In the genomic region with DNA sequence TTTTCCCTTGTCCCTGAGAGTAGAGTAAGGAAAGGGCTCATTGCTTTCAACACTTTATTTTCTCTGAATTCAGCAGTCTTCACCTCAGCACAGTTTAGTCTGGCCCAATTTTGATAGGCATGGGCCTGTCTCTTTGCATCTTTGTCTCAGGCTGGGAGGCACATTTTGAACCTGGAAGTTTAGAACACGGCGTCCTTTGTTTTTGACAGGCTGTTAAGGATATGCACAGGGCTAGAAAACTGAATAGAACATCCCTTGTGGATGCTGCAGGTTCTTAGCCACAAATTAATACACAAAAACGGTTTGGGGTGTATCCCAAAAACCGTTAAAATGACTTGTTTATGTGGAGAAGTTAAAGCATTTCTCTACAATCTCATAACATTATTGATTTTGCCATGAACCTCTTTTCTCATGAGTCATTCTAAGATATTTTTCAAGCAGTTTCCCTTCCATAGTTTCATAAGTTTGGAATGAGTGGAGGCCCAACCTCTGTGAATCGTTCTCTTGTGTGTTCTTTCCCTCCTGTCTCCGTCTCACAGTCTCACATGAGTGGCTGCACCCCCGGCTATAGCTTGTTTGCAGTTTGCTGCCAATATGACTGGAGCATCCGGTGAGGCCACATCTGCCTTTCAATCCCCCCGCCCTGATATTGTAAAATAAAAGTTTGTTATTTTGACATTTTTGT, we compare ENCODE assay signal across 15 cellular contexts.
DNase-seq lines count a peak whose midpoint lies in the region; FAIRE-seq and TF ChIP-seq lines count a peak whose summit lies in the region.
"Had no signal": no experiment of that assay in that cellular context is flagged by ENCODE, and none has a peak within 500 bp of the region (broad histone marks: within the 10 kb centered on the region; RNA-seq: fewer than 3 reads in every experiment).

No MANE protein-coding gene starts in this region.

- DNase-seq in HS-27A (ENCODE audit: low read depth) (peak; percentile 67), amniotic stem cell (lab: John Stamatoyannopoulos, UW) (peak; percentile 63), foreskin fibroblast (peak; percentile 75 to 86), urothelium cell line (ENCODE audit: low spot score) (peak; percentile 50), frontal cortex (ENCODE audit: low spot score in 2 of 2) (no peak), NCI-H2029 (lab: John Stamatoyannopoulos, UW) (no peak)
- DNase-seq in activated naive CD4-positive, alpha-beta T cell treated with anti-CD3 and anti-CD28 coated beads for 36 hours, result no peak
- DNase-seq: activated gamma-delta T cell treated with Interleukin-2 at 50 U/mL for 16 hours, NCI-H2171, stomach had no signal

- H3K9me3 Mint-ChIP-seq in activated naive CD4-positive, alpha-beta T cell treated with anti-CD3 and anti-CD28 coated beads for 36 hours, result no peaks in the 10 kb centered on the region
- H3K9me3 Mint-ChIP-seq: central memory CD8-positive, alpha-beta T cell; memory B cell; neural progenitor cell had no signal

- H3K36me3 Mint-ChIP-seq in activated naive CD4-positive, alpha-beta T cell treated with anti-CD3 and anti-CD28 coated beads for 36 hours (ENCODE audit: low read depth), result no peaks in the 10 kb centered on the region
- H3K36me3 Mint-ChIP-seq: memory B cell, neural progenitor cell had no signal

- no peaks in the 10 kb centered on the region for H3K4me1 Mint-ChIP-seq in activated naive CD4-positive, alpha-beta T cell treated with anti-CD3 and anti-CD28 coated beads for 36 hours (ENCODE audit: low read depth)
- H3K4me1 Mint-ChIP-seq: central memory CD8-positive, alpha-beta T cell; memory B cell had no signal

- peaks cover 2% of the 10 kb centered on the region for H3K27me3 Mint-ChIP-seq in activated naive CD4-positive, alpha-beta T cell treated with anti-CD3 and anti-CD28 coated beads for 36 hours (ENCODE audit: low read depth)

- no peak for TF ChIP-seq CTCF in foreskin fibroblast (IDR thresholded peaks at IDR 0.05; ENCODE audit: low read depth, low read length)

- intact Hi-C loops in activated naive CD4-positive, alpha-beta T cell treated with anti-CD3 and anti-CD28 coated beads for 36 hours (cut with micrococcal nuclease), result no loop called here

- no peak overlapping the region for H3K4me3 Mint-ChIP-seq in activated naive CD4-positive, alpha-beta T cell treated with anti-CD3 and anti-CD28 coated beads for 36 hours
- H3K4me3 Mint-ChIP-seq: central memory CD8-positive, alpha-beta T cell; memory B cell; neural progenitor cell had no signal

- H3K27ac Mint-ChIP-seq in activated naive CD4-positive, alpha-beta T cell treated with anti-CD3 and anti-CD28 coated beads for 36 hours, result no peak overlapping the region
- H3K27ac Mint-ChIP-seq: memory B cell, neural progenitor cell had no signal

- H3K4me3 ChIP-seq in foreskin fibroblast (ENCODE audit: low read depth in 1 of 2, low read length in 2 of 2), result no peak overlapping the region
- H3K4me3 ChIP-seq: neural progenitor cell, SK-N-MC, skin epidermis, stomach had no signal

- CTCF ChIA-PET in activated naive CD4-positive, alpha-beta T cell treated with anti-CD3 and anti-CD28 coated beads for 36 hours (lab: Charles Lee), result interaction anchor here (1.2 kb wide), 1 partner anchor 62 kb away, joined by 3 read pairs; no protein-coding TSS in a partner anchor

- FAIRE-seq in urothelium cell line (lab: Jason Lieb, UNC), result peak; percentile 5
- no peak for FAIRE-seq in frontal cortex (lab: Jason Lieb, UNC)

Comparison
In these comparisons a context has a peak if more than half of its experiments do, and no peak if none do; other contexts are left out.
1. DNase-seq: peak in HS-27A (single experiment), amniotic stem cell (single experiment), foreskin fibroblast (2 of 2) and urothelium cell line (single experiment); none in frontal cortex (0 of 2), NCI-H2029 (single experiment) and activated naive CD4-positive, alpha-beta T cell treated with anti-CD3 and anti-CD28 coated beads for 36 hours (single experiment).